ENCODE assay signal across 30 cellular contexts in genomic region chrX:80026116-80026515, GRCh38. TPM values are rescaled to one million over a fixed set of nuclear protein-coding genes. Genes with fewer than 3 reads are reported as not detected.
"Had no signal": no experiment of that assay in that cellular context is flagged by ENCODE, and none has a peak within 500 bp of the region (broad histone marks: within the 10 kb centered on the region; RNA-seq: fewer than 3 reads in every experiment).

No MANE protein-coding gene starts in this region.

- H3K9me3 ChIP-seq: stomach, suprapubic skin, testis, thoracic aorta, thyroid gland, tibial artery, tibial nerve, transverse colon, upper lobe of left lung, upper lobe of right lung, uterus, vagina had no signal

- H3K27me3 ChIP-seq: suprapubic skin, testis, thyroid gland, tibial artery, tibial nerve, transverse colon, upper lobe of left lung, upper lobe of right lung, uterus, vagina had no signal

- H3K27ac ChIP-seq: stomach, suprapubic skin, testis, thoracic aorta, thyroid gland, tibial artery, tibial nerve, transverse colon, upper lobe of left lung, upper lobe of right lung, uterus, vagina had no signal

- H3K36me3 ChIP-seq: stomach, suprapubic skin, thoracic aorta, thyroid gland, tibial artery, tibial nerve, transverse colon, upper lobe of left lung, upper lobe of right lung, uterus, vagina had no signal

- H3K4me3 ChIP-seq: stomach, suprapubic skin, testis, thoracic aorta, thyroid gland, tibial artery, tibial nerve, transverse colon, upper lobe of left lung, upper lobe of right lung, uterus, vagina had no signal

- DNase-seq: stimulated activated CD4-positive, alpha-beta T cell treated with anti-CD3 and anti-CD28 coated beads, Interleukin-2, amount 100 ng/mL, for 48 hours; stimulated activated CD4-positive, alpha-beta T cell treated with anti-CD3 and anti-CD28 coated beads, Interleukin-4, amount 100 ng/mL, for 1 hour; stimulated activated CD4-positive, alpha-beta T cell treated with anti-CD3 and anti-CD28 coated beads, Interleukin-4, amount 100 ng/mL, for 24 hours; stimulated activated CD4-positive, alpha-beta T cell treated with anti-CD3 and anti-CD28 coated beads, Interleukin-4, amount 100 ng/mL, for 4 hours; stimulated activated CD8-positive, alpha-beta memory T cell treated with anti-CD3 and anti-CD28 coated beads, Interleukin-4, amount 100 ng/mL, for 48 hours; stimulated activated naive B cell treated with anti-CD40 and anti-IgM and Interleukin-4, amounts not matched to agents 10 μg/mL and 1 μg/mL and 100 μg/mL, for 72 hours; stimulated activated naive CD4-positive, alpha-beta T cell; stimulated activated naive CD4-positive, alpha-beta T cell treated with Interleukin-2 at 50 U/mL for 16 hours; stimulated activated naive CD8-positive, alpha-beta T cell treated with anti-CD3 and anti-CD28 coated beads, Interleukin-15, amount 100 ng/mL, for 72 hours; stimulated activated naive CD8-positive, alpha-beta T cell treated with anti-CD3 and anti-CD28 coated beads, Interleukin-15, Interleukin-2, amounts not matched to agents 100 U/mL and 50 U/mL, for 24 hours; stomach; substantia nigra; testis; thyroid gland; tibial artery; transverse colon; trophoblast cell; upper lobe of left lung; upper lobe of right lung; uterus had no signal

- H3K4me1 ChIP-seq: suprapubic skin, testis, thyroid gland, tibial artery, tibial nerve, transverse colon, upper lobe of left lung, upper lobe of right lung, uterus, vagina had no signal

- ATAC-seq: stimulated activated effector memory CD8-positive, alpha-beta T cell treated with anti-CD3 and anti-CD28 coated beads, Interleukin-12 subunit alpha, Interleukin-12 subunit beta, amount 100 ng/mL, for 72 hours; stimulated activated memory B cell treated with anti-CD40 and anti-IgM and Interleukin-4, amounts not matched to agents 10 μg/mL and 1 μg/mL and 100 μg/mL, for 72 hours; stimulated activated naive B cell treated with anti-CD40 and anti-IgM and Interleukin-4, amounts not matched to agents 10 μg/mL and 1 μg/mL and 100 μg/mL, for 72 hours; stimulated activated naive CD8-positive, alpha-beta T cell treated with anti-CD3 and anti-CD28 coated beads, Interleukin-15, amount 100 ng/mL, for 72 hours; stimulated activated naive CD8-positive, alpha-beta T cell treated with anti-CD3 and anti-CD28 coated beads, Interleukin-15, Interleukin-2, amounts not matched to agents 100 U/mL and 50 U/mL, for 24 hours; upper lobe of right lung had no signal

- FAIRE-seq: urothelium cell line had no signal

RNA-seq across cellular contexts. Expression of gene TBX22, which starts 11.6 kb away (rescaled TPM):
- total RNA-seq: stomach, subcutaneous adipose tissue, suprapubic skin, thoracic aorta, tibial nerve, transverse colon, upper lobe of left lung, upper lobe of right lung, vagina had no signal
- polyA plus RNA-seq: stomach, thymus, urinary bladder had no signal
